Comparison of ENCODE assay signal across 31 cellular contexts in the genomic region with DNA sequence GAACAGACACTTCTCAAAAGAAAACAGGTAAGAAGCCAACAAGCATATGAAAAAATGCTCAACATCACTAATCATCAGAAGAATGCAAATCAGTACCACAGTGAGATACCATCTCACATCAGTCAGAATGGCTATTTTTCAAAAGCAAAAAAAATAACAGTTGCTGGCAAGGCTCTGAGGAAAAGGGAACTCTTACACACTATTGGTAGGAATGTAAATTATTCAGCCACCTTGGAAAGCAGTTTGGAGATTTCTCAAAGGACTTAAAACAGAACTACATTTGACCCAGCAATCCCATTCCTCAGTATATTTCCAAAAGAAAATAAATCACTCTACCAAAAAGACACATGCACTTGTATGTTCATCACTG.
"Had no signal": no experiment of that assay in that cellular context is flagged by ENCODE, and none has a peak within 500 bp of the region (broad histone marks: within the 10 kb centered on the region; RNA-seq: fewer than 3 reads in every experiment).

No MANE protein-coding gene starts in this region.

- DNase-seq: activated B cell treated with CpG ODN at 0.5 μM for 24 hours; activated CD4-positive, alpha-beta memory T cell treated with anti-CD3 and anti-CD28 coated beads, Interleukin-2, amount 10 ng/mL, durations not matched to agents 7 days and 5 days; activated CD4-positive, alpha-beta T cell treated with anti-CD3 and anti-CD28 coated beads for 48 hours; activated CD4-positive, CD25-positive, alpha-beta regulatory T cell treated with anti-CD3 and anti-CD28 coated beads, Interleukin-2, amount 50 U/mL, for 72 hours; activated CD8-positive, alpha-beta memory T cell treated with anti-CD3 and anti-CD28 coated beads for 24 hours; activated CD8-positive, alpha-beta memory T cell treated with anti-CD3 and anti-CD28 coated beads, Interleukin-2, amount 10 ng/mL, durations not matched to agents 7 days and 5 days; activated CD8-positive, alpha-beta memory T cell treated with anti-CD3 and anti-CD28 coated beads, Interleukin-2, amount 50 U/mL, for 48 hours; activated effector memory CD4-positive, alpha-beta T cell treated with anti-CD3 and anti-CD28 coated beads, Interleukin-2, amount 50 U/mL, for 16 hours; activated naive CD4-positive, alpha-beta T cell; activated naive CD8-positive, alpha-beta T cell treated with anti-CD3 and anti-CD28 coated beads, Interleukin-2, amount 10 ng/mL, durations not matched to agents 7 days and 5 days; activated T-cell treated with anti-CD3 and anti-CD28 coated beads, Interleukin-2, amount 50 U/mL, for 48 hours; adrenal gland; Kasumi-1; MG63; NCI-H1048; NCI-H1105 treated with DMSO at 0.1 percent for 48 hours; NCI-H1436; NCI-H1694; NCI-H1930; NCI-H2081 treated with DMSO at 0.1 percent for 48 hours; NCI-H226; NCI-H524 treated with DMSO at 0.1 percent for 48 hours; SHP77; SJCRH30; SW 1271; T-helper 1 cell; T-helper 2 cell; T-helper 9 cell had no signal

- H3K4me1 ChIP-seq: adrenal gland had no signal

- H3K27me3 ChIP-seq: adrenal gland, cardiac muscle cell, MG63, SJCRH30 had no signal

- H3K9me3 ChIP-seq: adrenal gland, MG63, SJCRH30 had no signal

- H3K36me3 ChIP-seq: adrenal gland, cardiac muscle cell, MG63, SJCRH30 had no signal

- H3K27ac ChIP-seq: adrenal gland, cardiac muscle cell, SJCRH30, VCaP had no signal

- H3K4me3 ChIP-seq: adrenal gland, cardiac muscle cell, MG63, SJCRH30 had no signal

- ATAC-seq: activated CD8-positive, alpha-beta memory T cell treated with anti-CD3 and anti-CD28 coated beads, Interleukin-2, amount 10 ng/mL, durations not matched to agents 7 days and 5 days; Panc1 had no signal
